In genomic region chr9:125674981-125675973, GRCh38 we compare ENCODE assay signal across 10 cellular contexts. TPM values are rescaled to one million over a fixed set of nuclear protein-coding genes. Genes with fewer than 3 reads are reported as not detected.
DNase-seq lines count a peak whose midpoint lies in the region; ATAC-seq and TF ChIP-seq lines count a peak whose summit lies in the region.
"Had no signal": no experiment of that assay in that cellular context is flagged by ENCODE, and none has a peak within 500 bp of the region (broad histone marks: within the 10 kb centered on the region; RNA-seq: fewer than 3 reads in every experiment).

No MANE protein-coding gene starts in this region.

- H3K4me3 Mint-ChIP-seq in activated CD4-positive, alpha-beta T cell treated with anti-CD3 and anti-CD28 coated beads, Interleukin-2, amount 10 ng/mL, durations not matched to agents 24 days and 14 days: no peak overlapping the region

- peak overlapping the region; percentile 21 for H3K27ac ChIP-seq in psoas muscle
- H3K27ac ChIP-seq: KMS-11 had no signal

- H3K36me3 Mint-ChIP-seq in activated CD4-positive, alpha-beta T cell treated with anti-CD3 and anti-CD28 coated beads, Interleukin-2, amount 10 ng/mL, durations not matched to agents 24 days and 14 days (ENCODE audit: low read depth): peaks cover 14% of the 10 kb centered on the region

- peak; percentile 62 to 81 (median 78) for ATAC-seq in psoas muscle

- intact Hi-C loops in psoas muscle (cut with DNase I): no loop called here
- intact Hi-C loops in activated CD4-positive, alpha-beta T cell treated with anti-CD3 and anti-CD28 coated beads, Interleukin-2, amount 10 ng/mL, durations not matched to agents 24 days and 14 days (cut with micrococcal nuclease): no loop called here

- DNase-seq in ELR (ENCODE audit: low read depth) (peak; percentile 97), RPMI7951 (ENCODE audit: low read depth) (peak; percentile 80), fibroblast of mammary gland (ENCODE audit: low read depth) (peak; percentile 72), psoas muscle (no peak), globus pallidus (ENCODE audit: low spot score) (no peak), NCI-H2107 (lab: John Stamatoyannopoulos, UW) (no peak)
- no peak for DNase-seq in activated CD4-positive, alpha-beta T cell treated with anti-CD3 and anti-CD28 coated beads, Interleukin-2, amount 50 U/mL, for 48 hours
- DNase-seq in activated CD4-positive, alpha-beta T cell treated with anti-CD3 and anti-CD28 coated beads, Interleukin-2, amount 10 ng/mL, durations not matched to agents 24 days and 14 days: no peak
- DNase-seq: activated naive CD4-positive, alpha-beta T cell had no signal

- H3K27ac Mint-ChIP-seq in activated CD4-positive, alpha-beta T cell treated with anti-CD3 and anti-CD28 coated beads, Interleukin-2, amount 10 ng/mL, durations not matched to agents 24 days and 14 days: no peak overlapping the region

- H3K4me3 ChIP-seq in fibroblast of mammary gland (ENCODE audit: control insufficient read depth, low read depth, low read length): no peak overlapping the region
- H3K4me3 ChIP-seq in psoas muscle: no peak overlapping the region

- H3K4me1 Mint-ChIP-seq in activated CD4-positive, alpha-beta T cell treated with anti-CD3 and anti-CD28 coated beads, Interleukin-2, amount 10 ng/mL, durations not matched to agents 24 days and 14 days: no peaks in the 10 kb centered on the region

- H3K9me3 Mint-ChIP-seq in activated CD4-positive, alpha-beta T cell treated with anti-CD3 and anti-CD28 coated beads, Interleukin-2, amount 10 ng/mL, durations not matched to agents 24 days and 14 days: no peaks in the 10 kb centered on the region

- WGBS in psoas muscle, 3 donors: 52 to 71% (median 53%) methylated on average over 3 of the region's 3 CpGs

- peaks cover 14% of the 10 kb centered on the region for H3K4me1 ChIP-seq in psoas muscle

- no peaks in the 10 kb centered on the region for H3K27me3 Mint-ChIP-seq in activated CD4-positive, alpha-beta T cell treated with anti-CD3 and anti-CD28 coated beads, Interleukin-2, amount 10 ng/mL, durations not matched to agents 24 days and 14 days

- no peak for TF ChIP-seq CTCF in fibroblast of mammary gland (conservative IDR thresholded peaks at IDR 0.05; ENCODE audit: control insufficient read depth, insufficient read depth, low read depth, low read length)
- no peak for TF ChIP-seq CTCF in psoas muscle (IDR thresholded peaks at IDR 0.05)

- peaks cover 0 to 3% of the 10 kb centered on the region in 2 donors for H3K36me3 ChIP-seq in psoas muscle (ENCODE audit: insufficient read depth in 1 of 2, low read depth in 1 of 2)

- H3K27me3 ChIP-seq in psoas muscle (ENCODE audit: insufficient read depth in 3 of 3, low read length in 2 of 3): no peaks in the 10 kb centered on the region

- no peaks in the 10 kb centered on the region for H3K9me3 ChIP-seq in psoas muscle

RNA-seq across cellular contexts. Expression of gene MAPKAP1, which starts 31.7 kb away (rescaled TPM):
- total RNA-seq in RPMI7951 (2014; rRNA removed; shearing (Covaris generic)): 60.6 and 75.0 TPM in 2 replicates
- total RNA-seq in psoas muscle: 100 to 1,000 TPM in 1 of 4 donors, 10 to 100 TPM in 3; 64.2 to 110 (median 89.9) TPM
- polyA plus RNA-seq in psoas muscle: 100 to 1,000 TPM in 2 of 3 donors, 10 to 100 TPM in 1; 82.5 to 124 (median 119) TPM
- 104 and 123 TPM in 2 replicates for total RNA-seq in activated CD4-positive, alpha-beta T cell treated with anti-CD3 and anti-CD28 coated beads, Interleukin-2, amount 10 ng/mL, durations not matched to agents 24 days and 14 days

Comparison
In these comparisons a context has a peak if more than half of its experiments do, and no peak if none do; other contexts are left out.
1. DNase-seq: peak in ELR (single experiment), RPMI7951 (single experiment) and fibroblast of mammary gland (single experiment); none in psoas muscle (0 of 2), globus pallidus (single experiment), activated CD4-positive, alpha-beta T cell treated with anti-CD3 and anti-CD28 coated beads, Interleukin-2, amount 50 U/mL, for 48 hours (0 of 2), NCI-H2107 (single experiment) and activated CD4-positive, alpha-beta T cell treated with anti-CD3 and anti-CD28 coated beads, Interleukin-2, amount 10 ng/mL, durations not matched to agents 24 days and 14 days (single experiment).